19 cellular contexts compared by ENCODE assay signal in the genomic region with DNA sequence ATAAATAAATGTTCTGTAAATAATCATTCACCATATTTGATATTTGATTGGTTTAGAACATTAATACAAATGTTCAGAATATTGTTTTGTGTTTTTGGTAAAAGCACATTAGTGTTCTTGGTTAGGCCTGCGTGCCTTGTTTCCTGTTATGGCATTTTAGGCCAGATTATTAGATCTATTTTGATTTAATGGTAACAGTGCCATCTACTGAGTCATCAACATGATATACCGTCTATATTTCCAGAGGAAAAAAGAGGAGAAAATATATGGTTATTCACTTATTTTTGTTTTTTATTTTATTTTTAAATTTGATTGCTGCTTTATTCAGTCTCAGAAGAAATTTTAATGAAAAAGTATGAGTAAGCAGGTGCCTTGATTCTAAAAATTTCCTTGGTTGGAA.
A peak's percentile ranks its signal among the peaks of the same experiment; 100 is the strongest.
DNase-seq lines count a peak whose midpoint lies in the region; ATAC-seq, FAIRE-seq and TF ChIP-seq lines count a peak whose summit lies in the region.
"Had no signal": no experiment of that assay in that cellular context is flagged by ENCODE, and none has a peak within 500 bp of the region (broad histone marks: within the 10 kb centered on the region; RNA-seq: fewer than 3 reads in every experiment).

No MANE protein-coding gene starts in this region.

- no peaks in the 10 kb centered on the region for H3K9me2 ChIP-seq in PC-9 (ENCODE audit: insufficient read depth)

- FAIRE-seq in A204.1 (lab: Jason Lieb, UNC) = peak; percentile 73
- FAIRE-seq: D721Med, RCC 7860 had no signal

- H3K4me3 Mint-ChIP-seq in CD4-positive, alpha-beta T cell = no peak overlapping the region
- H3K4me3 Mint-ChIP-seq: CD4-positive, alpha-beta memory T cell; GM23338 had no signal

- intact Hi-C loops in PC-9 (cut with micrococcal nuclease; ENCODE audit: unreplicated experiment) = no loop called here
- intact Hi-C loops in dorsolateral prefrontal cortex (cut with DNase I) = loop anchor here in 1 of 2 donors (5.0 kb wide), 1 partner anchor 71 kb away; no protein-coding TSS in a partner anchor
- intact Hi-C loops in CD4-positive, alpha-beta T cell (cut with DNase I, micrococcal nuclease) = loop anchor here (5.0 to 10.0 kb wide), 2 partner anchors 71 to 73 kb away; no protein-coding TSS in a partner anchor

- ATAC-seq in left lobe of liver (peak; percentile 60), GM19351 (IDR thresholded peaks at IDR 0.05; ENCODE audit: unreplicated experiment) (no peak)
- no peak for ATAC-seq in CD4-positive, alpha-beta T cell (ENCODE audit: poor library complexity)
- ATAC-seq: GM23338 had no signal

- H3K27me3 Mint-ChIP-seq in CD4-positive, alpha-beta T cell = no peaks in the 10 kb centered on the region
- H3K27me3 Mint-ChIP-seq: CD4-positive, alpha-beta memory T cell had no signal

- no peaks in the 10 kb centered on the region for H3K4me1 ChIP-seq in PC-9 (replicated peaks; ENCODE audit: insufficient read depth)

- TF ChIP-seq CTCF in PC-9 (conservative IDR thresholded peaks at IDR 0.05) = 0 out of 2 replicates have a peak, but pooled peaks have one; percentile 21
- TF ChIP-seq CTCF in dorsolateral prefrontal cortex (IDR thresholded peaks at IDR 0.05 in 54 of 56, conservative IDR thresholded peaks at IDR 0.05 in 2 of 56; ENCODE audit: low read depth in 1 of 56, partially characterized antibody in 56 of 56) = peak in 35 of 56 donors; percentile 8 to 66 (median 36)
- no peak for TF ChIP-seq CTCF in CD4-positive, alpha-beta T cell (IDR thresholded peaks at IDR 0.05)

- 0 out of 2 replicates have a peak, but pooled peaks cover 5% of the 10 kb centered on the region for H3K79me2 ChIP-seq in PC-9 (ENCODE audit: low read depth)

- CTCF ChIA-PET in PC-9 (lab: Charles Lee) = no interaction called here
- CTCF ChIA-PET in CD4-positive, alpha-beta T cell (lab: Charles Lee) = no interaction called here

- DNase-seq in PC-9 (no peak), dorsolateral prefrontal cortex (no peak), left lobe of liver (ENCODE audit: low spot score) (no peak), DMS53 treated with DMSO at 0.1 percent for 48 hours (lab: John Stamatoyannopoulos, UW; ENCODE audit: unreplicated experiment) (no peak), NOMO-1 treated with DMSO at 0.1 percent for 48 hours (lab: John Stamatoyannopoulos, UW; ENCODE audit: unreplicated experiment) (no peak)
- no peak for DNase-seq in CD4-positive, alpha-beta T cell
- DNase-seq: CD4-positive, alpha-beta memory T cell; DND-41; GF-D8; KBM-7; NCI-H1092; NCI-H446; SHP77 treated with DMSO at 0.1 percent for 48 hours had no signal

- H3K36me3 Mint-ChIP-seq in CD4-positive, alpha-beta T cell (ENCODE audit: low read depth) = peaks cover 31% of the 10 kb centered on the region

- H3K27ac Mint-ChIP-seq in CD4-positive, alpha-beta T cell = no peak overlapping the region
- H3K27ac Mint-ChIP-seq: GM23338 had no signal

- H3F3A ChIP-seq in PC-9 (ENCODE audit: insufficient read depth, low read depth) = no peaks in the 10 kb centered on the region

- H3K36me3 ChIP-seq in PC-9 (ENCODE audit: low read depth) = no peaks in the 10 kb centered on the region

- BruUV-seq in PC-9 (replicated peaks; lab: Mats Ljungman, UMichigan) = no TSS peak

- H3K9me3 Mint-ChIP-seq in CD4-positive, alpha-beta T cell = peaks cover 11% of the 10 kb centered on the region

- no peak overlapping the region for H3K4me3 ChIP-seq in PC-9
- no peak overlapping the region for H3K4me3 ChIP-seq in dorsolateral prefrontal cortex
- H3K4me3 ChIP-seq: GM23338 had no signal

- no peak overlapping the region for H3K4me2 ChIP-seq in PC-9
- H3K4me2 ChIP-seq: GM23338 had no signal

- H3K27ac ChIP-seq in PC-9 = no peak overlapping the region
- H3K27ac ChIP-seq in dorsolateral prefrontal cortex = no peak overlapping the region
- no peak overlapping the region for H3K27ac ChIP-seq in CD4-positive, alpha-beta T cell (ENCODE audit: low read depth, low read length)
- H3K27ac ChIP-seq: HL-60 had no signal

- POLR2A ChIA-PET in PC-9 (lab: Charles Lee; ENCODE audit: unreplicated experiment) = no interaction called here
- POLR2A ChIA-PET in CD4-positive, alpha-beta T cell (lab: Charles Lee) = no interaction called here

- peaks cover 4% of the 10 kb centered on the region; the same call in 1 of the 2 replicates for H3K9me3 ChIP-seq in PC-9 (ENCODE audit: insufficient read depth, low read depth)
- no peaks in the 10 kb centered on the region for H3K9me3 ChIP-seq in CD4-positive, alpha-beta T cell (ENCODE audit: control insufficient read depth, low read length)

- no peak overlapping the region for H2AFZ ChIP-seq in PC-9
- H2AFZ ChIP-seq: GM23338 had no signal

- no peaks in the 10 kb centered on the region for H3K27me3 ChIP-seq in PC-9 (ENCODE audit: insufficient read depth, low read depth)
- H3K27me3 ChIP-seq in dorsolateral prefrontal cortex = no peaks in the 10 kb centered on the region
- H3K27me3 ChIP-seq in CD4-positive, alpha-beta T cell (ENCODE audit: control insufficient read depth, insufficient read depth, low read length) = no peaks in the 10 kb centered on the region

- H3K4me1 Mint-ChIP-seq in CD4-positive, alpha-beta T cell (ENCODE audit: low read depth) = peaks cover 27% of the 10 kb centered on the region

- no peaks in the 10 kb centered on the region for H4K20me1 ChIP-seq in PC-9 (ENCODE audit: insufficient read depth)
